Comparison of ENCODE assay signal across 22 cellular contexts in genomic region chr14:75591331-75591946, GRCh38. TPM values are rescaled to one million over a fixed set of nuclear protein-coding genes. Genes with fewer than 3 reads are reported as not detected.
A peak's percentile ranks its signal among the peaks of the same experiment; 100 is the strongest.
DNase-seq lines count a peak whose midpoint lies in the region; ATAC-seq and TF ChIP-seq lines count a peak whose summit lies in the region.
"Had no signal": no experiment of that assay in that cellular context is flagged by ENCODE, and none has a peak within 500 bp of the region (broad histone marks: within the 10 kb centered on the region; RNA-seq: fewer than 3 reads in every experiment).

No MANE protein-coding gene starts in this region.

- no peaks in the 10 kb centered on the region; the same call in 1 of the 2 replicates for H3K36me3 ChIP-seq in GM23338 (ENCODE audit: insufficient read depth)
- no peaks in the 10 kb centered on the region for H3K36me3 ChIP-seq in Loucy (ENCODE audit: insufficient read depth, low read length)
- peaks cover 48% of the 10 kb centered on the region for H3K36me3 ChIP-seq in endodermal cell (ENCODE audit: control insufficient read depth, insufficient read depth, low read length)
- H3K36me3 ChIP-seq in psoas muscle (ENCODE audit: insufficient read depth in 1 of 2, low read depth in 1 of 2): no peaks in the 10 kb centered on the region

- intact Hi-C loops in psoas muscle (cut with DNase I): loop anchor here in 1 of 2 donors (5.0 kb wide), 1 partner anchor 51 kb away; no protein-coding TSS in a partner anchor

- peaks cover 7% of the 10 kb centered on the region for H3K4me1 Mint-ChIP-seq in GM23338
- peaks cover 11% of the 10 kb centered on the region for H3K4me1 Mint-ChIP-seq in endodermal cell
- no peaks in the 10 kb centered on the region for H3K4me1 Mint-ChIP-seq in activated T-cell treated with anti-CD3 and anti-CD28 coated beads, Interleukin-2, amount 50 U/mL, for 24 hours (ENCODE audit: low read depth)

- H3K36me3 Mint-ChIP-seq in GM23338 (ENCODE audit: low read depth): peaks cover 20% of the 10 kb centered on the region
- peaks cover 53% of the 10 kb centered on the region for H3K36me3 Mint-ChIP-seq in endodermal cell (ENCODE audit: low read depth)
- peaks cover 4% of the 10 kb centered on the region for H3K36me3 Mint-ChIP-seq in activated T-cell treated with anti-CD3 and anti-CD28 coated beads, Interleukin-2, amount 50 U/mL, for 24 hours (ENCODE audit: low read depth)
- H3K36me3 Mint-ChIP-seq: CD8-positive, alpha-beta T cell had no signal

- H3K4me1 ChIP-seq in GM23338 (ENCODE audit: insufficient read depth) (no peaks in the 10 kb centered on the region), Loucy (ENCODE audit: insufficient read depth, low read length, poor library complexity, severe bottlenecking) (no peaks in the 10 kb centered on the region), endodermal cell (ENCODE audit: control insufficient read depth, insufficient read depth, low read length) (no peaks in the 10 kb centered on the region), psoas muscle (peaks cover 15% of the 10 kb centered on the region)
- H3K4me1 ChIP-seq: A549 had no signal

- H3K27ac ChIP-seq in GM23338 (ENCODE audit: low read depth): no peak overlapping the region
- no peak overlapping the region for H3K27ac ChIP-seq in endodermal cell (ENCODE audit: low read depth, low read length)
- H3K27ac ChIP-seq in psoas muscle: no peak overlapping the region
- H3K27ac ChIP-seq: A549; BLaER1 treated with 17β-estradiol and CSF1 and Interleukin-3, amounts not matched to agents 10 nM and 100 nM had no signal

- H3K9me3 Mint-ChIP-seq in GM23338: peaks cover 21% of the 10 kb centered on the region
- H3K9me3 Mint-ChIP-seq in endodermal cell: peaks cover 42% of the 10 kb centered on the region
- no peaks in the 10 kb centered on the region for H3K9me3 Mint-ChIP-seq in activated T-cell treated with anti-CD3 and anti-CD28 coated beads, Interleukin-2, amount 50 U/mL, for 24 hours
- H3K9me3 Mint-ChIP-seq: CD8-positive, alpha-beta T cell had no signal

- H4K20me1 ChIP-seq in GM23338 (replicated peaks; ENCODE audit: insufficient read depth) (no peaks in the 10 kb centered on the region), Loucy (ENCODE audit: insufficient read depth, low read length, poor library complexity, severe bottlenecking) (no peaks in the 10 kb centered on the region)

- H3K4me3 ChIP-seq in GM23338 (no peak overlapping the region), Loucy (ENCODE audit: low read length, poor library complexity, severe bottlenecking) (no peak overlapping the region), endodermal cell (ENCODE audit: low read length) (peak overlapping the region; percentile 57), psoas muscle (no peak overlapping the region)
- H3K4me3 ChIP-seq: A549; BLaER1 treated with 17β-estradiol and CSF1 and Interleukin-3, amounts not matched to agents 10 nM and 100 nM had no signal

- 98 to 100% methylated on average over 1 of the region's 1 CpG for WGBS in endodermal cell (ENCODE audit: insufficient coverage in 1 of 2, insufficient read length in 1 of 2), 2 experiments
- 32 to 56% (median 41%) methylated on average over 1 of the region's 1 CpG for WGBS in psoas muscle, 3 donors

- H3F3A ChIP-seq in GM23338 (replicated peaks; ENCODE audit: low read depth) (no peaks in the 10 kb centered on the region), Loucy (ENCODE audit: low read depth) (no peaks in the 10 kb centered on the region)

- no peaks in the 10 kb centered on the region for H3K79me2 ChIP-seq in GM23338 (replicated peaks; ENCODE audit: insufficient read depth)
- H3K79me2 ChIP-seq in Loucy (ENCODE audit: insufficient read depth, low read length): no peaks in the 10 kb centered on the region

- H3K4me2 ChIP-seq in GM23338 (no peak overlapping the region), Loucy (ENCODE audit: low read depth, low read length, poor library complexity, severe bottlenecking) (no peak overlapping the region)
- H3K4me2 ChIP-seq: A549 had no signal

- H3K9me3 ChIP-seq in Loucy (ENCODE audit: insufficient read depth, low read depth, low read length): peaks cover 3% of the 10 kb centered on the region; the same call in 1 of the 2 replicates
- peaks cover 72% of the 10 kb centered on the region for H3K9me3 ChIP-seq in endodermal cell (ENCODE audit: control insufficient read depth, low read length)
- H3K9me3 ChIP-seq in psoas muscle: no peaks in the 10 kb centered on the region

- H3K9me2 ChIP-seq in GM23338 (ENCODE audit: insufficient read depth) (no peaks in the 10 kb centered on the region), Loucy (replicated peaks; ENCODE audit: low read depth, low read length) (no peaks in the 10 kb centered on the region)

- H3K27me3 Mint-ChIP-seq in GM23338 (ENCODE audit: insufficient read depth, low read depth, poor library complexity) (no peaks in the 10 kb centered on the region), endodermal cell (ENCODE audit: insufficient read depth) (no peaks in the 10 kb centered on the region)
- H3K27me3 Mint-ChIP-seq in activated T-cell treated with anti-CD3 and anti-CD28 coated beads, Interleukin-2, amount 50 U/mL, for 24 hours: no peaks in the 10 kb centered on the region

- H3K27ac Mint-ChIP-seq in GM23338 (no peak overlapping the region), endodermal cell (no peak overlapping the region)
- no peak overlapping the region for H3K27ac Mint-ChIP-seq in activated T-cell treated with anti-CD3 and anti-CD28 coated beads, Interleukin-2, amount 50 U/mL, for 24 hours
- H3K27ac Mint-ChIP-seq: CD8-positive, alpha-beta T cell had no signal

- DNase-seq in GM23338 (ENCODE audit: low spot score): peak; percentile 33
- DNase-seq in endodermal cell: no peak
- no peak for DNase-seq in psoas muscle
- DNase-seq in AG20443 (ENCODE audit: low spot score): no peak
- no peak for DNase-seq in activated T-cell treated with anti-CD3 and anti-CD28 coated beads, Interleukin-2, amount 50 U/mL, for 24 hours
- no peak for DNase-seq in SW 1271 (lab: John Stamatoyannopoulos, UW)
- DNase-seq: Calu3; CD8-positive, alpha-beta T cell; GF-D8; HCEC 1CT; KBM-7; MV-4-11; NCI-H1417; NCI-H187; NCI-H2107; NCI-H510A; NCI-H774; Right ventricle myocardium superior had no signal

- no peaks in the 10 kb centered on the region for H3K27me3 ChIP-seq in GM23338 (ENCODE audit: insufficient read depth)
- H3K27me3 ChIP-seq in Loucy (ENCODE audit: insufficient read depth, low read length, poor library complexity, severe bottlenecking): no peaks in the 10 kb centered on the region
- H3K27me3 ChIP-seq in endodermal cell (ENCODE audit: control insufficient read depth, insufficient read depth, low read length, poor library complexity, severe bottlenecking): no peaks in the 10 kb centered on the region
- H3K27me3 ChIP-seq in psoas muscle (ENCODE audit: insufficient read depth in 3 of 3, low read length in 2 of 3): no peaks in the 10 kb centered on the region
- H3K27me3 ChIP-seq: BLaER1 treated with 17β-estradiol and CSF1 and Interleukin-3, amounts not matched to agents 10 nM and 100 nM had no signal

- peak; percentile 39 to 40 for TF ChIP-seq CTCF in GM23338 (conservative IDR thresholded peaks at IDR 0.05; ENCODE audit: low read depth in 2 of 2)
- 0 out of 2 replicates have a peak, but pooled peaks have one; percentile 16 for TF ChIP-seq CTCF in Loucy (conservative IDR thresholded peaks at IDR 0.05; ENCODE audit: low read length)
- TF ChIP-seq CTCF in endodermal cell (conservative IDR thresholded peaks at IDR 0.05): peak; percentile 47
- no peak for TF ChIP-seq CTCF in psoas muscle (IDR thresholded peaks at IDR 0.05)

- H2AFZ ChIP-seq in GM23338 (no peak overlapping the region), Loucy (ENCODE audit: low read length) (no peak overlapping the region)

- ATAC-seq in GM23338 (no peak; the same call in 2 of the 3 replicates), psoas muscle (peak in 3 of 4 donors; percentile 50 to 85 (median 82))
- ATAC-seq: A549; CD8-positive, alpha-beta T cell had no signal

- H3K4me3 Mint-ChIP-seq in GM23338 (no peak overlapping the region), endodermal cell (no peak overlapping the region)
- H3K4me3 Mint-ChIP-seq in activated T-cell treated with anti-CD3 and anti-CD28 coated beads, Interleukin-2, amount 50 U/mL, for 24 hours: no peak overlapping the region
- H3K4me3 Mint-ChIP-seq: CD8-positive, alpha-beta T cell had no signal

- H3K9ac ChIP-seq in Loucy (ENCODE audit: low read depth, low read length, poor library complexity, severe bottlenecking) (no peak overlapping the region), endodermal cell (ENCODE audit: extremely low read depth, low read length, poor library complexity, severe bottlenecking) (no peak overlapping the region)
- H3K9ac ChIP-seq: BLaER1 treated with 17β-estradiol and CSF1 and Interleukin-3, amounts not matched to agents 10 nM and 100 nM had no signal

TF ChIP-seq in GM23338, 12 proteins besides CTCF, POLR2A, EP300 and RAD21 (continues in another document):
- TF ChIP-seq JUNB (IDR thresholded peaks at IDR 0.05; ENCODE audit: unreplicated experiment) (no peak), ZNF331 (CRISPR knock-in tag; IDR thresholded peaks at IDR 0.05; ENCODE audit: low read depth) (no peak), STAT1 (IDR thresholded peaks at IDR 0.05; ENCODE audit: unreplicated experiment) (no peak), POLR2AphosphoS5 (IDR thresholded peaks at IDR 0.05; ENCODE audit: low read depth) (no peak), EZH2 (IDR thresholded peaks at IDR 0.05; ENCODE audit: low read depth, unreplicated experiment) (no peak)

RNA-seq across cellular contexts. Expression of gene FLVCR2, which starts 13.0 kb away (rescaled TPM):
- total RNA-seq in GM23338 (2014; rRNA removed; shearing (Covaris generic)): 3.1 and 3.3 TPM in 2 replicates
- polyA plus RNA-seq in GM23338 (2016; fragmentation: Nextera tagmentation; extraction: Ambion mirVana): 1.4 and 3.4 TPM in 2 replicates
- total RNA-seq in endodermal cell: 1 to 10 TPM; 6.2 to 8.9 TPM
- polyA plus RNA-seq in endodermal cell (2013, experiment 1 of 2): 4.7 TPM
- 4.8 TPM for polyA plus RNA-seq in endodermal cell (2013, experiment 2 of 2)
- 1 to 10 TPM in 3 of 4 donors, under 1 TPM in 1; 0.71 to 9.4 (median 5.7) TPM for total RNA-seq in psoas muscle
- 1 to 10 TPM; 2.5 to 9.8 (median 4.2) TPM for polyA plus RNA-seq in psoas muscle
- total RNA-seq: OCI-LY7 had no signal
